13 cellular contexts compared by ENCODE assay signal in the genomic region with DNA sequence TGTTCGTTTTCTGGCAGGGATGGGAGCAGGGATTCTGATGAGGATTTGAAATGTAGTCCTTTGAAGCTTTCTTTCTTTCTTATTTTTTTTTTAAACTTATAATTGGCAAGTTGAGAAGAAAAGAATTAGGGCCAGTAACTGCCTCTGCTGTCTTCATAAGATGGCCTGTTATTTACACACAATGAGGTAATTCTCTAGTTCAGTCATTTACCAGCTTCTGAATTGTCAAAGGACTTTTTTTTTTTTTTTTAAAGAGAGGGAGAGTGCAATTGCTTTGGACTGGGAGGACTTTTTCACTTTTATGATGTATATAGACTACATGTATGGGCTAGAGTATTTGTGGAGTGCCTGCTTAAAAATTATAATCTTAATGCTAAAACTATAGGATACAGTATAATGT. TPM values are rescaled to one million over a fixed set of nuclear protein-coding genes. Genes with fewer than 3 reads are reported as not detected.
A peak's percentile ranks its signal among the peaks of the same experiment; 100 is the strongest.
DNase-seq lines count a peak whose midpoint lies in the region; ATAC-seq and TF ChIP-seq lines count a peak whose summit lies in the region.
"Had no signal": no experiment of that assay in that cellular context is flagged by ENCODE, and none has a peak within 500 bp of the region (broad histone marks: within the 10 kb centered on the region; RNA-seq: fewer than 3 reads in every experiment).

No MANE protein-coding gene starts in this region.

- H3K36me3 Mint-ChIP-seq in naive thymus-derived CD4-positive, alpha-beta T cell = peaks cover 9 to 41% (median 20%) of the 10 kb centered on the region in 5 donors
- H3K36me3 Mint-ChIP-seq in activated T-cell treated with anti-CD3 and anti-CD28 coated beads, Interleukin-2, amount 50 U/mL, for 4 hours (ENCODE audit: insufficient read depth) = peaks cover 29% of the 10 kb centered on the region

- H3K4me1 Mint-ChIP-seq in naive thymus-derived CD4-positive, alpha-beta T cell = peaks cover under 1 to 28% (median 18%) of the 10 kb centered on the region in 7 donors
- H3K4me1 Mint-ChIP-seq in activated T-cell treated with anti-CD3 and anti-CD28 coated beads, Interleukin-2, amount 50 U/mL, for 4 hours (ENCODE audit: low read depth) = peaks cover 16% of the 10 kb centered on the region

- no CpG with 5 or more reads among the region's 1 CpG for WGBS in trophoblast cell (ENCODE audit: extremely low coverage, insufficient coverage, insufficient read length)

- H2AK5ac ChIP-seq in trophoblast cell (ENCODE audit: low read length) = no peak overlapping the region

- DNase-seq in Ammon's horn (ENCODE audit: low spot score) (peak; percentile 30), trophoblast cell (no peak), mesenteric fat pad (ENCODE audit: low spot score) (no peak)
- no peak for DNase-seq in naive thymus-derived CD4-positive, alpha-beta T cell
- no peak for DNase-seq in activated T-cell treated with anti-CD3 and anti-CD28 coated beads, Interleukin-2, amount 50 U/mL, for 4 hours
- DNase-seq: Karpas-422, NCI-H1930, T-helper 17 cell had no signal

- no peak overlapping the region for H3K18ac ChIP-seq in trophoblast cell (ENCODE audit: low read length)

- H4K12ac ChIP-seq in trophoblast cell (ENCODE audit: low read depth, low read length) = no peak overlapping the region

- H3K36me3 ChIP-seq in iPS-20b (ENCODE audit: insufficient read depth, low read depth, low read length) (no peaks in the 10 kb centered on the region), trophoblast cell (ENCODE audit: control insufficient read depth in 1 of 2, insufficient read depth in 2 of 2, low read length in 2 of 2) (peaks cover 4% of the 10 kb centered on the region in 2 experiments)
- no peaks in the 10 kb centered on the region for H3K36me3 ChIP-seq in naive thymus-derived CD4-positive, alpha-beta T cell (ENCODE audit: control insufficient read depth in 2 of 3, insufficient read depth in 3 of 3, low read length in 3 of 3)
- H3K36me3 ChIP-seq: HAP-1, neutrophil had no signal

- H3K9ac ChIP-seq in iPS-20b (ENCODE audit: low read depth, low read length) (peak overlapping the region; percentile 46; the same call in 1 of the 2 replicates), trophoblast cell (ENCODE audit: low read length) (no peak overlapping the region)

- H3K23ac ChIP-seq in trophoblast cell (ENCODE audit: low read length) = no peak overlapping the region

- H3K79me1 ChIP-seq in trophoblast cell (ENCODE audit: low read length) = peaks cover 2% of the 10 kb centered on the region

- CTCF ChIA-PET in naive thymus-derived CD4-positive, alpha-beta T cell (lab: Charles Lee) = interaction anchor here (0.6 kb wide), 1 partner anchor 288 kb away, joined by 3 read pairs; no protein-coding TSS in a partner anchor

- peaks cover 30% of the 10 kb centered on the region for H3K4me1 ChIP-seq in iPS-20b (ENCODE audit: insufficient read depth, low read length)
- H3K4me1 ChIP-seq in trophoblast cell (ENCODE audit: control insufficient read depth in 1 of 2, insufficient read depth in 2 of 2, low read length in 2 of 2) = peaks cover 3 to 11% of the 10 kb centered on the region in 2 experiments
- no peaks in the 10 kb centered on the region for H3K4me1 ChIP-seq in naive thymus-derived CD4-positive, alpha-beta T cell (ENCODE audit: control insufficient read depth in 2 of 2, insufficient read depth in 2 of 2, low read length in 2 of 2)

- no peaks in the 10 kb centered on the region for H3K27me3 Mint-ChIP-seq in naive thymus-derived CD4-positive, alpha-beta T cell
- H3K27me3 Mint-ChIP-seq in activated T-cell treated with anti-CD3 and anti-CD28 coated beads, Interleukin-2, amount 50 U/mL, for 4 hours (ENCODE audit: low read depth) = no peaks in the 10 kb centered on the region
- H3K27me3 Mint-ChIP-seq: T-helper 17 cell had no signal

- H4K8ac ChIP-seq in trophoblast cell (ENCODE audit: low read depth, low read length) = no peak overlapping the region

- H3K4me2 ChIP-seq in trophoblast cell (ENCODE audit: low read length) = peak overlapping the region; percentile 52

- H2BK12ac ChIP-seq in trophoblast cell (ENCODE audit: low read length) = no peak overlapping the region

- peaks cover 3% of the 10 kb centered on the region for H3K79me2 ChIP-seq in trophoblast cell (ENCODE audit: control insufficient read depth, insufficient read depth, low read length, poor library complexity)

- H4K91ac ChIP-seq in trophoblast cell (ENCODE audit: low read depth, low read length) = no peak overlapping the region

- H3K9me3 ChIP-seq in iPS-20b (ENCODE audit: insufficient read depth, low read depth, low read length) = no peaks in the 10 kb centered on the region
- no peaks in the 10 kb centered on the region for H3K9me3 ChIP-seq in trophoblast cell (ENCODE audit: insufficient read depth, low read depth, low read length)
- H3K9me3 ChIP-seq in naive thymus-derived CD4-positive, alpha-beta T cell (ENCODE audit: control insufficient read depth in 2 of 3, low read length in 3 of 3) = no peaks in the 10 kb centered on the region
- H3K9me3 ChIP-seq: HAP-1, neutrophil had no signal

- H2AFZ ChIP-seq in trophoblast cell (ENCODE audit: insufficient read depth, low read length, poor library complexity) = no peak overlapping the region

- no peak overlapping the region for H3K14ac ChIP-seq in trophoblast cell (ENCODE audit: low read length)

- POLR2A ChIA-PET in naive thymus-derived CD4-positive, alpha-beta T cell (lab: Charles Lee) = interaction anchor here (0.7 kb wide), 1 partner anchor 1087 kb away, joined by 4 read pairs; no protein-coding TSS in a partner anchor

- peaks cover 0 to 5% (median 0%) of the 10 kb centered on the region in 11 donors for H3K9me3 Mint-ChIP-seq in naive thymus-derived CD4-positive, alpha-beta T cell
- H3K9me3 Mint-ChIP-seq in activated T-cell treated with anti-CD3 and anti-CD28 coated beads, Interleukin-2, amount 50 U/mL, for 4 hours = no peaks in the 10 kb centered on the region

- H3K4ac ChIP-seq in trophoblast cell (ENCODE audit: low read depth, low read length) = no peak overlapping the region

- H2BK120ac ChIP-seq in trophoblast cell (ENCODE audit: insufficient read depth, low read length, poor library complexity) = no peak overlapping the region

- ATAC-seq in SK-N-SH treated with all-trans-retinoic acid at 6 μM for 48 hours (peak; percentile 21; the same call in 2 of the 3 replicates), GM19324 (IDR thresholded peaks at IDR 0.05; ENCODE audit: low FRiP score, unreplicated experiment) (no peak)
- ATAC-seq in naive thymus-derived CD4-positive, alpha-beta T cell = no peak
- no peak for ATAC-seq in activated T-cell treated with anti-CD3 and anti-CD28 coated beads, Interleukin-2, amount 50 U/mL, for 4 hours
- ATAC-seq: T-helper 17 cell had no signal

- no peak overlapping the region for H3K27ac Mint-ChIP-seq in naive thymus-derived CD4-positive, alpha-beta T cell
- H3K27ac Mint-ChIP-seq: T-helper 17 cell had no signal

- no peak overlapping the region for H2BK5ac ChIP-seq in trophoblast cell (ENCODE audit: low read depth, low read length, poor library complexity)

- no peaks in the 10 kb centered on the region for H3K27me3 ChIP-seq in iPS-20b (ENCODE audit: insufficient read depth, low read length)
- no peaks in the 10 kb centered on the region for H3K27me3 ChIP-seq in trophoblast cell (ENCODE audit: insufficient read depth, low read length)
- no peaks in the 10 kb centered on the region for H3K27me3 ChIP-seq in naive thymus-derived CD4-positive, alpha-beta T cell (ENCODE audit: control insufficient read depth in 2 of 2, insufficient read depth in 2 of 2, low read length in 2 of 2)
- H3K27me3 ChIP-seq: neutrophil had no signal

- intact Hi-C loops in naive thymus-derived CD4-positive, alpha-beta T cell (cut with micrococcal nuclease) = no loop called here

- H3K4me3 Mint-ChIP-seq in naive thymus-derived CD4-positive, alpha-beta T cell = no peak overlapping the region
- H3K4me3 Mint-ChIP-seq in activated T-cell treated with anti-CD3 and anti-CD28 coated beads, Interleukin-2, amount 50 U/mL, for 4 hours = no peak overlapping the region
- H3K4me3 Mint-ChIP-seq: T-helper 17 cell had no signal

- H3K27ac ChIP-seq in iPS-20b (ENCODE audit: low read length) (no peak overlapping the region), trophoblast cell (ENCODE audit: low read depth, low read length) (peak overlapping the region; percentile 90)
- H3K27ac ChIP-seq in naive thymus-derived CD4-positive, alpha-beta T cell (ENCODE audit: low read depth, low read length) = no peak overlapping the region
- H3K27ac ChIP-seq: neutrophil had no signal

- H3K4me3 ChIP-seq in iPS-20b (ENCODE audit: low read length) = no peak overlapping the region
- H3K4me3 ChIP-seq in trophoblast cell (ENCODE audit: low read depth, low read length) = no peak overlapping the region
- no peak overlapping the region for H3K4me3 ChIP-seq in naive thymus-derived CD4-positive, alpha-beta T cell (ENCODE audit: low read length)
- H3K4me3 ChIP-seq: HAP-1 had no signal

TF ChIP-seq in SK-N-SH treated with all-trans-retinoic acid at 6 μM for 48 hours, 23 proteins besides CTCF, POLR2A, EP300 and RAD21 (continues in another document):
- TF ChIP-seq ZNF565 (CRISPR knock-in tag; conservative IDR thresholded peaks at IDR 0.05; ENCODE audit: low read depth) (no peak), ZNF70 (CRISPR knock-in tag; IDR thresholded peaks at IDR 0.05) (no peak), ZFP30 (CRISPR knock-in tag; IDR thresholded peaks at IDR 0.05) (no peak)

RNA-seq across cellular contexts. Expression of a gene that starts 29.1 kb away (rescaled TPM):
- polyA plus RNA-seq in trophoblast cell (2013) = 17.8 and 18.6 TPM in 2 replicates
- total RNA-seq in naive thymus-derived CD4-positive, alpha-beta T cell = 10 to 100 TPM in 4 of 5 experiments, 1 to 10 TPM in 1; 5.9 to 23.6 (median 12.4) TPM
- polyA plus RNA-seq in naive thymus-derived CD4-positive, alpha-beta T cell = 1 to 10 TPM; 2.0 to 2.7 TPM
- 24.1 TPM for total RNA-seq in mesenteric fat pad
- 10 to 100 TPM; 10.6 to 14.5 (median 12.8) TPM for total RNA-seq in activated T-cell treated with anti-CD3 and anti-CD28 coated beads, Interleukin-2, amount 50 U/mL, for 4 hours
